In genomic region chr9:69645488-69645887, GRCh38 we compare ENCODE assay signal across 8 cellular contexts. TPM values are rescaled to one million over a fixed set of nuclear protein-coding genes. Genes with fewer than 3 reads are reported as not detected.
A peak's percentile ranks its signal among the peaks of the same experiment; 100 is the strongest.
DNase-seq lines count a peak whose midpoint lies in the region; FAIRE-seq and TF ChIP-seq lines count a peak whose summit lies in the region.
"Had no signal": no experiment of that assay in that cellular context is flagged by ENCODE, and none has a peak within 500 bp of the region (broad histone marks: within the 10 kb centered on the region; RNA-seq: fewer than 3 reads in every experiment).

No MANE protein-coding gene starts in this region.

- H3K9me3 ChIP-seq in PC-9 (ENCODE audit: insufficient read depth, low read depth), result no peaks in the 10 kb centered on the region
- H3K9me3 ChIP-seq in stomach, result no peaks in the 10 kb centered on the region
- H3K9me3 ChIP-seq in A673 (ENCODE audit: low read depth, low read length, poor library complexity, severe bottlenecking), result no peaks in the 10 kb centered on the region

- no peaks in the 10 kb centered on the region for H3K4me1 ChIP-seq in PC-9 (replicated peaks; ENCODE audit: insufficient read depth)
- peaks cover 0 to 7% (median 0%) of the 10 kb centered on the region in 4 donors for H3K4me1 ChIP-seq in stomach
- H3K4me1 ChIP-seq in A673 (ENCODE audit: insufficient read depth, low read length, poor library complexity, severe bottlenecking), result no peaks in the 10 kb centered on the region

- no peak overlapping the region for H3K27ac ChIP-seq in PC-9
- H3K27ac ChIP-seq in stomach, result peak overlapping the region in 4 of 5 donors; percentile 16 to 58 (median 30)
- no peak overlapping the region for H3K27ac ChIP-seq in A673 (ENCODE audit: low read depth, low read length, poor library complexity, severe bottlenecking)

- peak overlapping the region; percentile 26 for H3K4me2 ChIP-seq in PC-9

- 24 to 62% (median 30%) methylated on average over 10 of the region's 10 CpGs for WGBS in stomach, 5 donors

- BruUV-seq in PC-9 (replicated peaks; lab: Mats Ljungman, UMichigan), result no TSS peak
- no TSS peak for BruUV-seq in A673 (replicated peaks; lab: Mats Ljungman, UMichigan)

- DNase-seq in NCI-H1048 (lab: John Stamatoyannopoulos, UW) (peak; percentile 35), PC-9 (peak; percentile 61 to 73), iPS-NIHi7 (ENCODE audit: extremely low spot score) (peak; percentile 20), stomach (peak; percentile 79), GM12892 (ENCODE audit: insufficient read length) (no peak), A673 (ENCODE audit: low spot score) (no peak)
- no peak for DNase-seq in activated T-cell treated with anti-CD3 and anti-CD28 coated beads, Interleukin-2, amount 50 U/mL, for 48 hours
- DNase-seq: NCI-H2081 treated with DMSO at 0.1 percent for 48 hours had no signal

- CTCF ChIA-PET in PC-9 (lab: Charles Lee) (interaction anchor here (0.6 to 0.9 kb wide), 3 partner anchors 10 to 27 kb away, joined by 3 to 10 read pairs (median 3); partner anchors contain the start of gene APBA1), A673 (lab: Charles Lee) (no interaction called here)

- no peak for FAIRE-seq in GM12892 (lab: Jason Lieb, UNC)

- H3K36me3 ChIP-seq in PC-9 (ENCODE audit: low read depth) (no peaks in the 10 kb centered on the region), stomach (no peaks in the 10 kb centered on the region), A673 (ENCODE audit: insufficient read depth, low read length, poor library complexity, severe bottlenecking) (no peaks in the 10 kb centered on the region)

- TF ChIP-seq POLR2A in stomach (IDR thresholded peaks at IDR 0.05) (no peak), GM12892 (IDR thresholded peaks at IDR 0.05; ENCODE audit: low read depth, low read length) (no peak)

- POLR2A ChIA-PET in PC-9 (lab: Charles Lee; ENCODE audit: unreplicated experiment) (interaction anchor here (0.6 kb wide), 5 partner anchors 63 to 615 kb away, joined by 3 to 11 read pairs (median 5); partner anchors contain the start of gene SMC5), A673 (lab: Charles Lee; ENCODE audit: low non-redundant PET) (no interaction called here)

- H3K9me2 ChIP-seq in PC-9 (ENCODE audit: insufficient read depth), result no peaks in the 10 kb centered on the region

- H3K27me3 ChIP-seq in PC-9 (ENCODE audit: insufficient read depth, low read depth) (no peaks in the 10 kb centered on the region), stomach (no peaks in the 10 kb centered on the region), A673 (replicated peaks; ENCODE audit: insufficient read depth, low read depth, low read length, poor library complexity) (peaks cover 13% of the 10 kb centered on the region)

- H4K20me1 ChIP-seq in PC-9 (ENCODE audit: insufficient read depth), result no peaks in the 10 kb centered on the region

- TF ChIP-seq CTCF in PC-9 (conservative IDR thresholded peaks at IDR 0.05) (no peak), stomach (IDR thresholded peaks at IDR 0.05) (no peak), A673 (conservative IDR thresholded peaks at IDR 0.05; ENCODE audit: low read depth, low read length) (no peak)

- H3K4me3 ChIP-seq in PC-9 (no peak overlapping the region), stomach (no peak overlapping the region), A673 (ENCODE audit: low read depth, low read length, poor library complexity, severe bottlenecking) (no peak overlapping the region)

- intact Hi-C loops in PC-9 (cut with micrococcal nuclease; ENCODE audit: unreplicated experiment) (no loop called here), stomach (cut with DNase I; ENCODE audit: low total_unique reads) (no loop called here), A673 (cut with micrococcal nuclease; ENCODE audit: unreplicated experiment) (loop anchor here (2.0 kb wide), 1 partner anchor 19 kb away; no protein-coding TSS in a partner anchor)

- TF ChIP-seq EP300 in stomach (IDR thresholded peaks at IDR 0.05), result no peak

- peak overlapping the region; percentile 22; the same call in 1 of the 2 replicates for H2AFZ ChIP-seq in PC-9

- no peaks in the 10 kb centered on the region for H3F3A ChIP-seq in PC-9 (ENCODE audit: insufficient read depth, low read depth)

- H3K79me2 ChIP-seq in PC-9 (ENCODE audit: low read depth), result no peaks in the 10 kb centered on the region

RNA-seq across cellular contexts. Expression of gene APBA1, which starts 26.7 kb away (rescaled TPM):
- 0.44 and 1.4 TPM in 2 replicates for total RNA-seq in PC-9 (2021)
- total RNA-seq in stomach, result 10 to 100 TPM in 2 of 5 donors, 1 to 10 TPM in 3; 2.7 to 14.2 (median 5.3) TPM
- 1 to 10 TPM in 1 of 3 donors, under 1 TPM in 2; 0.50 to 1.3 (median 0.76) TPM for polyA plus RNA-seq in stomach
- not detected for polyA plus RNA-seq in GM12892 (2012; ENCODE audit: missing spikeins)
- total RNA-seq in A673 (2021), result 0.13 and 0.15 TPM in 2 replicates

Comparison
In these comparisons a context has a peak if more than half of its experiments do, and no peak if none do; other contexts are left out.
1. DNase-seq: peak in NCI-H1048 (single experiment), PC-9 (2 of 2), iPS-NIHi7 (single experiment) and stomach (single experiment); none in activated T-cell treated with anti-CD3 and anti-CD28 coated beads, Interleukin-2, amount 50 U/mL, for 48 hours (0 of 2), GM12892 (single experiment) and A673 (single experiment).
2. H3K27ac ChIP-seq: peak in stomach (4 of 5); none in PC-9 (single experiment) and A673 (single experiment).